In the genomic region with DNA sequence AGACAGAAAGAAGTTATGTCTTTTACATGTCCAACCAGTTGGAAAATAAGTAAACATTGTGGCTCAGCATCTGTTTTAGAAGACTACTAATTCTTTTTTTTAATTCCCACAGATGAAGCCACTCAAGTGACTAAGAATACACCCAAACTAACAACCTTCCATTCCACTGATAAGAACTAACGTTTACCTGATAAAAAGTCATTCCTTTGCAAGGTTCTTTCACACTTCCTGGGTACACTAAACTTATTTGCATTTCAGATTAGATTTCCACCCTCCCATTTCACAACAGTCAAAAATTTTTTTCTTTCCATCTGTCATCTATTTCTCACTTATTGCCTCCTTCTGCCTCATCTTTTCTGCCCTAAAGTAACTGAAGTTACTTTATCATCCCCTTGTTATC, we compare ENCODE assay signal across 18 cellular contexts. TPM values are rescaled to one million over a fixed set of nuclear protein-coding genes. Genes with fewer than 3 reads are reported as not detected.
"Had no signal": no experiment of that assay in that cellular context is flagged by ENCODE, and none has a peak within 500 bp of the region (broad histone marks: within the 10 kb centered on the region; RNA-seq: fewer than 3 reads in every experiment).

No MANE protein-coding gene starts in this region.

- H3K27ac Mint-ChIP-seq: memory B cell had no signal

- H3K27ac ChIP-seq: gastrocnemius medialis, heart right ventricle, left ventricle myocardium inferior, ovary, SJSA1, tibial artery, VCaP had no signal

- H3K9me3 Mint-ChIP-seq: activated T-cell treated with anti-CD3 and anti-CD28 coated beads, Interleukin-2, amount 50 U/mL, for 4 hours had no signal

- H3K27me3 Mint-ChIP-seq: memory B cell had no signal

- H3K4me3 ChIP-seq: gastrocnemius medialis, heart right ventricle, left ventricle myocardium inferior, ovary, SJSA1, tibial artery had no signal

- H3K36me3 ChIP-seq: gastrocnemius medialis, ovary, SJSA1, tibial artery had no signal

- H3K9me3 ChIP-seq: gastrocnemius medialis, ovary, SJSA1, tibial artery had no signal

- H3K27me3 ChIP-seq: gastrocnemius medialis, heart right ventricle, ovary, SJSA1, tibial artery had no signal

- ATAC-seq: activated T-cell treated with anti-CD3 and anti-CD28 coated beads, Interleukin-2, amount 50 U/mL, for 4 hours; gastrocnemius medialis; heart right ventricle had no signal

- H3K4me3 Mint-ChIP-seq: activated T-cell treated with anti-CD3 and anti-CD28 coated beads, Interleukin-2, amount 50 U/mL, for 4 hours; memory B cell had no signal

- DNase-seq: activated CD4-positive, alpha-beta T cell treated with anti-CD3 and anti-CD28 coated beads for 4 hours; activated T-cell treated with anti-CD3 and anti-CD28 coated beads, Interleukin-2, amount 50 U/mL, for 4 hours; central memory CD4-positive, alpha-beta T cell; cortex of kidney; effector memory CD4-positive, alpha-beta T cell; gastrocnemius medialis; heart right ventricle; islet precursor cell; left ventricle myocardium inferior; ovary; stimulated activated CD4-positive, alpha-beta T cell treated with anti-CD3 and anti-CD28 coated beads, Interleukin-15, amount 100 ng/mL, for 24 hours; stimulated activated CD4-positive, alpha-beta T cell treated with anti-CD3 and anti-CD28 coated beads, Interleukin-4, amount 100 ng/mL, for 4 hours; T1000; tibial artery had no signal

- H3K4me1 ChIP-seq: gastrocnemius medialis, tibial artery had no signal

RNA-seq across cellular contexts. Expression of a gene that starts 20.3 kb away (rescaled TPM):
- polyA plus RNA-seq: neural cell had no signal
